19 cellular contexts compared by ENCODE assay signal in the genomic region with DNA sequence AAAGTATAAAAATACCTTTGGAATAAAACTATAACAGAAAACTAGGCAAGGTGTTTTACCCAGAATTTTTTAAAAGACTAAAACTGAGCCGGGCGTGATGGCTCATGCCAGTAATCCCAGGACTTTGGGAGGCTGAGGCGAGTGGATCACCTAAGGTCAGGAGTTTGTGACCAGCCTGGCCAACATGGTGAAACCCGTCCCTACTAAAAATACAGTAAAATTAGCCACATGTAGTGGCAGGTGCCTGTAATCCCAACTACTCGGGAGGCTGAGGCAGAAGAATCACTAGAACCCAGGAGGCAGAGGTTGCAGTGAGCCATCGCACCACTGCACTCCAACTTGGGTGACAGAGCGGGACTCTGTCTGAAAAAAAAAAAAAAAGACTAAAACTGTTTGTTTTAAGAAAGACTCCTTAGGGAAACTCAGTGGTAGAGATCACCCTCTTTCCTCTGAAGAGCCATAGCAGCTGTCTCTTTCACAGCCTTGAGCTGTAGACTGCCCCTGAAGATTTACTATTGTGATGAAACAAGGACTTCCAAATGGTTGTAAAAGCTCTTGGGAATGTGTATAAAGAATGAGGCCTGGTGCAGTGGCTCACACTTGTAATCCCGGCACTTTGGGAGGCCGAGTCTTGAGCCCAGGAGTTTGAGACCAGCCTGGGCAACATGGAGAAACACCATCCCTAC. TPM values are rescaled to one million over a fixed set of nuclear protein-coding genes. Genes with fewer than 3 reads are reported as not detected.
DNase-seq lines count a peak whose midpoint lies in the region; ATAC-seq, FAIRE-seq and TF ChIP-seq lines count a peak whose summit lies in the region.
"Had no signal": no experiment of that assay in that cellular context is flagged by ENCODE, and none has a peak within 500 bp of the region (broad histone marks: within the 10 kb centered on the region; RNA-seq: fewer than 3 reads in every experiment).

No MANE protein-coding gene starts in this region.

- no peaks in the 10 kb centered on the region for H4K20me1 ChIP-seq in GM12878 (ENCODE audit: control insufficient read depth, insufficient read depth)

- peaks cover 10% of the 10 kb centered on the region for H3K36me3 Mint-ChIP-seq in activated CD4-positive, alpha-beta T cell treated with anti-CD3 and anti-CD28 coated beads, Interleukin-2, amount 10 ng/mL, durations not matched to agents 24 days and 14 days (ENCODE audit: low read depth)
- peaks cover 5% of the 10 kb centered on the region for H3K36me3 Mint-ChIP-seq in neural crest cell (ENCODE audit: low read depth)

- intact Hi-C loops in activated CD4-positive, alpha-beta T cell treated with anti-CD3 and anti-CD28 coated beads, Interleukin-2, amount 10 ng/mL, durations not matched to agents 24 days and 14 days (cut with micrococcal nuclease): no loop called here
- intact Hi-C loops in GM12878 (cut with micrococcal nuclease; ENCODE audit: unreplicated experiment): no loop called here

- no peaks in the 10 kb centered on the region for H3K27me3 Mint-ChIP-seq in activated CD4-positive, alpha-beta T cell treated with anti-CD3 and anti-CD28 coated beads, Interleukin-2, amount 10 ng/mL, durations not matched to agents 24 days and 14 days
- H3K27me3 Mint-ChIP-seq in neural crest cell (ENCODE audit: low read depth): no peaks in the 10 kb centered on the region
- H3K27me3 Mint-ChIP-seq: CD8-positive, alpha-beta memory T cell had no signal

- POLR2A ChIA-PET in GM12878 (lab: Charles Lee): interaction anchor here (0.5 to 1.3 kb wide), 4 partner anchors 8 to 61 kb away, joined by 3 to 4 read pairs (median 3); no protein-coding TSS in a partner anchor

- no peak; the same call in 2 of the 3 replicates for ATAC-seq in GM12878

- TF ChIP-seq POLR2A in GM12878 (IDR thresholded peaks at IDR 0.05; ENCODE audit: low read depth, low read length): no peak

- no peak overlapping the region for H3K4me2 ChIP-seq in GM12878 (ENCODE audit: control insufficient read depth, insufficient read depth)
- H3K4me2 ChIP-seq: BLaER1 had no signal

- no peak overlapping the region for H3K9ac ChIP-seq in GM12878 (ENCODE audit: control insufficient read depth, insufficient read depth, low read length)
- H3K9ac ChIP-seq: BLaER1 had no signal

- peak overlapping the region; percentile 34 for H3K27ac Mint-ChIP-seq in activated CD4-positive, alpha-beta T cell treated with anti-CD3 and anti-CD28 coated beads, Interleukin-2, amount 10 ng/mL, durations not matched to agents 24 days and 14 days
- H3K27ac Mint-ChIP-seq in neural crest cell (ENCODE audit: unreplicated experiment): peak overlapping the region; percentile 12

- TF ChIP-seq EP300 in GM12878 (IDR thresholded peaks at IDR 0.05; ENCODE audit: borderline replicate concordance in 1 of 2, control insufficient read depth in 1 of 2, low read depth in 2 of 2, low read length in 2 of 2): no peak

- H3K4me3 ChIP-seq in GM12878: no peak overlapping the region
- H3K4me3 ChIP-seq: BLaER1 had no signal

- H3K4me1 Mint-ChIP-seq in activated CD4-positive, alpha-beta T cell treated with anti-CD3 and anti-CD28 coated beads, Interleukin-2, amount 10 ng/mL, durations not matched to agents 24 days and 14 days: peaks cover 10% of the 10 kb centered on the region
- peaks cover 35% of the 10 kb centered on the region for H3K4me1 Mint-ChIP-seq in neural crest cell

- no peak for TF ChIP-seq RAD21 in GM12878 (IDR thresholded peaks at IDR 0.05; ENCODE audit: insufficient read depth, low read depth, low read length)

- H3K4me1 ChIP-seq in GM12878 (ENCODE audit: control insufficient read depth, insufficient read depth, low read length): no peaks in the 10 kb centered on the region
- H3K4me1 ChIP-seq: BLaER1 had no signal

- no peak overlapping the region for H3K4me3 Mint-ChIP-seq in activated CD4-positive, alpha-beta T cell treated with anti-CD3 and anti-CD28 coated beads, Interleukin-2, amount 10 ng/mL, durations not matched to agents 24 days and 14 days
- no peak overlapping the region for H3K4me3 Mint-ChIP-seq in neural crest cell
- H3K4me3 Mint-ChIP-seq: CD8-positive, alpha-beta memory T cell had no signal

- CTCF ChIA-PET in GM12878 (lab: Yijun Ruan, JAX): interaction anchor here (2.0 kb wide), 1 partner anchor 8 kb away, joined by 7 read pairs; no protein-coding TSS in a partner anchor

- no peaks in the 10 kb centered on the region for H3K27me3 ChIP-seq in GM12878 (replicated peaks in 1 of 2; ENCODE audit: control insufficient read depth in 2 of 2, insufficient read depth in 2 of 2, low read length in 1 of 2)
- H3K27me3 ChIP-seq: BLaER1 had no signal

- in situ Hi-C loops in GM12878 (cut with MboI): no loop called here

- FAIRE-seq in GM12878 (lab: Jason Lieb, UNC): peak; percentile 71
- FAIRE-seq: RCC 7860 had no signal

- no peaks in the 10 kb centered on the region for H3K79me2 ChIP-seq in GM12878 (ENCODE audit: control insufficient read depth, insufficient read depth, low read length)

- RAD21 ChIA-PET in GM12878 (lab: Charles Lee; ENCODE audit: unreplicated experiment): interaction anchor here (1.1 kb wide), 1 partner anchor 16 kb away, joined by 3 read pairs; no protein-coding TSS in a partner anchor

- SMC1A ChIA-PET in GM12878 (lab: Charles Lee; ENCODE audit: uncharacterized antibody, unreplicated experiment): interaction anchor here (1.0 to 2.2 kb wide), 2 partner anchors 10 to 23 kb away, joined by 3 to 16 read pairs; no protein-coding TSS in a partner anchor

- H3K27ac ChIP-seq in GM12878 (ENCODE audit: control insufficient read depth, insufficient read depth): no peak overlapping the region
- H3K27ac ChIP-seq: 22Rv1, BLaER1 had no signal

- no peaks in the 10 kb centered on the region; a peak in 3 of 4 replicates for H3K36me3 ChIP-seq in GM12878 (ENCODE audit: control insufficient read depth in 2 of 2, insufficient read depth in 2 of 2, low read length in 1 of 2)

- no peak overlapping the region for H2AFZ ChIP-seq in GM12878 (ENCODE audit: control insufficient read depth, low read depth, low read length)

- BruUV-seq in GM12878 (replicated peaks; lab: Mats Ljungman, UMichigan): no TSS peak

- 83% methylated on average over 9 of the region's 9 CpGs for WGBS in GM12878 (ENCODE audit: insufficient coverage, insufficient replicate concordance, low lambda C conversion rate, missing lambda C conversion rate)

- TF ChIP-seq CTCF in GM12878 (IDR thresholded peaks at IDR 0.05 in 2 of 3, conservative IDR thresholded peaks at IDR 0.05 in 1 of 3; ENCODE audit: control insufficient read depth in 2 of 3, extremely low read depth in 1 of 3, insufficient read depth in 1 of 3, low read depth in 3 of 3, low read length in 3 of 3): no peak
- no peak for TF ChIP-seq CTCF in neural crest cell (conservative IDR thresholded peaks at IDR 0.05)

- H3K9me3 Mint-ChIP-seq in activated CD4-positive, alpha-beta T cell treated with anti-CD3 and anti-CD28 coated beads, Interleukin-2, amount 10 ng/mL, durations not matched to agents 24 days and 14 days: no peaks in the 10 kb centered on the region
- H3K9me3 Mint-ChIP-seq in neural crest cell: peaks cover 3% of the 10 kb centered on the region
- H3K9me3 Mint-ChIP-seq: CD8-positive, alpha-beta memory T cell had no signal

- no peak for DNase-seq in activated CD4-positive, alpha-beta T cell treated with anti-CD3 and anti-CD28 coated beads, Interleukin-2, amount 10 ng/mL, durations not matched to agents 24 days and 14 days
- DNase-seq in activated CD4-positive, alpha-beta T cell treated with anti-CD3 and anti-CD28 coated beads for 4 hours: no peak
- DNase-seq in GM12878 (ENCODE audit: low read depth, low spot score) (no peak), neural crest cell (ENCODE audit: low read depth, low spot score) (no peak), NCI-H1105 treated with DMSO at 0.1 percent for 48 hours (lab: John Stamatoyannopoulos, UW) (no peak), DMS53 treated with DMSO at 0.1 percent for 48 hours (lab: John Stamatoyannopoulos, UW; ENCODE audit: unreplicated experiment) (no peak), UCSD-AML1 (lab: John Stamatoyannopoulos, UW; ENCODE audit: unreplicated experiment) (no peak)
- DNase-seq in activated T-cell treated with anti-CD3 and anti-CD28 coated beads, Interleukin-2, amount 50 U/mL, for 1 hour: no peak
- DNase-seq: CD8-positive, alpha-beta memory T cell; Karpas-422; NCI-H1417; NCI-H1930; NCI-H2171 treated with DMSO at 0.1 percent for 48 hours had no signal

- no peaks in the 10 kb centered on the region for H3K9me3 ChIP-seq in GM12878 (replicated peaks; ENCODE audit: control insufficient read depth, insufficient read depth, low read length)
- H3K9me3 ChIP-seq: BLaER1 had no signal

TF ChIP-seq in GM12878, 131 proteins besides CTCF, POLR2A, EP300 and RAD21:
- TF ChIP-seq CEBPB (IDR thresholded peaks at IDR 0.05; ENCODE audit: borderline replicate concordance in 1 of 2, low read depth in 2 of 2, low read length in 2 of 2) (no peak), FOS (IDR thresholded peaks at IDR 0.05; ENCODE audit: borderline replicate concordance, extremely low read depth, insufficient read length) (no peak), MEF2B (IDR thresholded peaks at IDR 0.05; ENCODE audit: partially characterized antibody, poor library complexity, severe bottlenecking) (no peak)
- TF ChIP-seq, protein P1, sequence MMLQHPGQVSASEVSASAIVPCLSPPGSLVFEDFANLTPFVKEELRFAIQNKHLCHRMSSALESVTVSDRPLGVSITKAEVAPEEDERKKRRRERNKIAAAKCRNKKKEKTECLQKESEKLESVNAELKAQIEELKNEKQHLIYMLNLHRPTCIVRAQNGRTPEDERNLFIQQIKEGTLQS (IDR thresholded peaks at IDR 0.05; ENCODE audit: borderline replicate concordance, extremely low read depth, low read depth, low read length): no peak

RNA-seq across cellular contexts. Expression of a gene that starts 14.7 kb away (rescaled TPM):
- total RNA-seq in activated CD4-positive, alpha-beta T cell treated with anti-CD3 and anti-CD28 coated beads, Interleukin-2, amount 10 ng/mL, durations not matched to agents 24 days and 14 days: not detected in 2 replicates
- not detected in 2 replicates for total RNA-seq in GM12878 (2013; cell fraction: nucleolus; rRNA removed)
- total RNA-seq in GM12878 (2014; rRNA removed) (0.05 TPM in 1 of 2 replicates, not detected in the other), GM12878 (2014; rRNA removed; fragmentation: Illumina TruSeq; extraction: Trizol) (not detected in 2 replicates), GM12878 (2021) (not detected in 2 replicates), neural crest cell (not detected in 2 replicates)
- not detected for polyA plus RNA-seq in GM12878 (2011; ENCODE audit: low read depth)
- polyA plus RNA-seq in GM12878 (2011; rRNA removed) (not detected in 2 replicates), GM12878 (2014; fragmentation: Illumina TruSeq; extraction: Trizol) (0.10 TPM in 1 of 2 replicates, not detected in the other), GM12878 (2014; fragmentation: Nextera tagmentation; extraction: Ambion mirVana) (not detected), GM12878 (2014; rRNA removed) (not detected in 2 replicates), GM12878 (2016; fragmentation: Nextera tagmentation; extraction: Ambion mirVana) (under 1 TPM in 1 of 2 experiments, not detected in 1; 0.09 TPM)
- polyA plus RNA-seq in GM12878 (2011; cell fraction: cytosol; rRNA removed): not detected in 2 replicates
- not detected in 2 replicates for polyA plus RNA-seq in GM12878 (2011; cell fraction: nucleus; rRNA removed)
- polyA plus RNA-seq in GM12878 (2012): not detected in 2 replicates
- not detected in 2 replicates for polyA minus RNA-seq in GM12878 (2011; rRNA and poly(A)+ RNA removed)
- polyA minus RNA-seq in GM12878 (2011; cell fraction: cytosol; rRNA and poly(A)+ RNA removed): not detected in 2 replicates
- polyA minus RNA-seq in GM12878 (2011; cell fraction: nucleus; rRNA and poly(A)+ RNA removed): not detected in 2 replicates
- total RNA-seq: CD8-positive, alpha-beta memory T cell; Daoy; H4; NCI-H460 had no signal
- polyA plus RNA-seq: CD8-positive, alpha-beta memory T cell had no signal
